In genomic region chr17:33809748-33810147, GRCh38 we compare ENCODE assay signal across 27 cellular contexts.
"Had no signal": no experiment of that assay in that cellular context is flagged by ENCODE, and none has a peak within 500 bp of the region (broad histone marks: within the 10 kb centered on the region; RNA-seq: fewer than 3 reads in every experiment).

No MANE protein-coding gene starts in this region.

- H3K4me1 ChIP-seq: suprapubic skin, testis, thyroid gland, tibial artery, tibial nerve, transverse colon, uterus, vagina had no signal

- FAIRE-seq: urothelium cell line had no signal

- H3K27ac ChIP-seq: stomach, suprapubic skin, testis, thoracic aorta, thyroid gland, tibial artery, tibial nerve, transverse colon, upper lobe of left lung, upper lobe of right lung, uterus, vagina had no signal

- DNase-seq: stimulated activated CD4-positive, alpha-beta T cell treated with anti-CD3 and anti-CD28 coated beads, Interleukin-2, amount 100 ng/mL, for 48 hours; stimulated activated CD4-positive, alpha-beta T cell treated with anti-CD3 and anti-CD28 coated beads, Interleukin-4, amount 100 ng/mL, for 1 hour; stimulated activated CD4-positive, alpha-beta T cell treated with anti-CD3 and anti-CD28 coated beads, Interleukin-4, amount 100 ng/mL, for 24 hours; stimulated activated CD4-positive, alpha-beta T cell treated with anti-CD3 and anti-CD28 coated beads, Interleukin-4, amount 100 ng/mL, for 4 hours; stimulated activated CD8-positive, alpha-beta memory T cell treated with anti-CD3 and anti-CD28 coated beads, Interleukin-4, amount 100 ng/mL, for 48 hours; stimulated activated naive B cell treated with anti-CD40 and anti-IgM and Interleukin-4, amounts not matched to agents 10 μg/mL and 1 μg/mL and 100 μg/mL, for 72 hours; stimulated activated naive CD4-positive, alpha-beta T cell; stimulated activated naive CD4-positive, alpha-beta T cell treated with Interleukin-2 at 50 U/mL for 16 hours; stimulated activated naive CD8-positive, alpha-beta T cell treated with anti-CD3 and anti-CD28 coated beads, Interleukin-15, amount 100 ng/mL, for 72 hours; stimulated activated naive CD8-positive, alpha-beta T cell treated with anti-CD3 and anti-CD28 coated beads, Interleukin-15, Interleukin-2, amounts not matched to agents 100 U/mL and 50 U/mL, for 24 hours; stomach; substantia nigra; testis; thyroid gland; tibial artery; transverse colon; trophoblast cell; upper lobe of left lung; upper lobe of right lung; uterus had no signal

- H3K4me3 ChIP-seq: stomach, suprapubic skin, testis, thoracic aorta, thyroid gland, tibial artery, tibial nerve, transverse colon, upper lobe of left lung, upper lobe of right lung, uterus, vagina had no signal

- H3K9me3 ChIP-seq: stomach, suprapubic skin, testis, thoracic aorta, thyroid gland, tibial artery, tibial nerve, transverse colon, upper lobe of left lung, upper lobe of right lung, uterus, vagina had no signal

- H3K36me3 ChIP-seq: stomach, suprapubic skin, thoracic aorta, thyroid gland, tibial artery, tibial nerve, transverse colon, upper lobe of left lung, upper lobe of right lung, uterus, vagina had no signal

- ATAC-seq: stimulated activated effector memory CD8-positive, alpha-beta T cell treated with anti-CD3 and anti-CD28 coated beads, Interleukin-12 subunit alpha, Interleukin-12 subunit beta, amount 100 ng/mL, for 72 hours; stimulated activated memory B cell treated with anti-CD40 and anti-IgM and Interleukin-4, amounts not matched to agents 10 μg/mL and 1 μg/mL and 100 μg/mL, for 72 hours; stimulated activated naive B cell treated with anti-CD40 and anti-IgM and Interleukin-4, amounts not matched to agents 10 μg/mL and 1 μg/mL and 100 μg/mL, for 72 hours; stimulated activated naive CD8-positive, alpha-beta T cell treated with anti-CD3 and anti-CD28 coated beads, Interleukin-15, amount 100 ng/mL, for 72 hours; stimulated activated naive CD8-positive, alpha-beta T cell treated with anti-CD3 and anti-CD28 coated beads, Interleukin-15, Interleukin-2, amounts not matched to agents 100 U/mL and 50 U/mL, for 24 hours; upper lobe of right lung had no signal

- H3K27me3 ChIP-seq: testis, thyroid gland, tibial artery, tibial nerve, transverse colon, upper lobe of left lung, upper lobe of right lung, uterus, vagina had no signal
